ENCODE assay signal across 1 cellular context in genomic region chr12:123363743-123364531, GRCh38.
TF ChIP-seq lines count a peak whose summit lies in the region.

No MANE protein-coding gene starts in this region.

TF ChIP-seq in HepG2, 621 proteins besides CTCF, POLR2A, EP300 and RAD21 (continued from another document and continues in another):
- TF ChIP-seq ARID5B (CRISPR knock-in tag; IDR thresholded peaks at IDR 0.05): peak; percentile 35; the same call in 1 of the 2 replicates
- TF ChIP-seq ZSCAN20 (CRISPR knock-in tag; IDR thresholded peaks at IDR 0.05; ENCODE audit: borderline replicate concordance): 0 out of 2 replicates have a peak, but pooled peaks have one; percentile 59
- TF ChIP-seq MXD4 (CRISPR knock-in tag; IDR thresholded peaks at IDR 0.05): no peak
- no peak for TF ChIP-seq ARID2 (CRISPR knock-in tag; IDR thresholded peaks at IDR 0.05; ENCODE audit: borderline replicate concordance)
- no peak for TF ChIP-seq NKX3-1 (CRISPR knock-in tag; IDR thresholded peaks at IDR 0.05)
- no peak for TF ChIP-seq FOSL2 (CRISPR knock-in tag; IDR thresholded peaks at IDR 0.05)
- TF ChIP-seq THAP8 (CRISPR knock-in tag; IDR thresholded peaks at IDR 0.05; ENCODE audit: borderline replicate concordance): no peak
- TF ChIP-seq, protein P1, sequence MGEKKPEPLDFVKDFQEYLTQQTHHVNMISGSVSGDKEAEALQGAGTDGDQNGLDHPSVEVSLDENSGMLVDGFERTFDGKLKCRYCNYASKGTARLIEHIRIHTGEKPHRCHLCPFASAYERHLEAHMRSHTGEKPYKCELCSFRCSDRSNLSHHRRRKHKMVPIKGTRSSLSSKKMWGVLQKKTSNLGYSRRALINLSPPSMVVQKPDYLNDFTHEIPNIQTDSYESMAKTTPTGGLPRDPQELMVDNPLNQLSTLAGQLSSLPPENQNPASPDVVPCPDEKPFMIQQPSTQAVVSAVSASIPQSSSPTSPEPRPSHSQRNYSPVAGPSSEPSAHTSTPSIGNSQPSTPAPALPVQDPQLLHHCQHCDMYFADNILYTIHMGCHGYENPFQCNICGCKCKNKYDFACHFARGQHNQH (CRISPR knock-in tag; IDR thresholded peaks at IDR 0.05): no peak
- 0 out of 2 replicates have a peak, but pooled peaks have one; percentile 34 for TF ChIP-seq NFATC3 (CRISPR knock-in tag; IDR thresholded peaks at IDR 0.05)
- TF ChIP-seq, protein P2, sequence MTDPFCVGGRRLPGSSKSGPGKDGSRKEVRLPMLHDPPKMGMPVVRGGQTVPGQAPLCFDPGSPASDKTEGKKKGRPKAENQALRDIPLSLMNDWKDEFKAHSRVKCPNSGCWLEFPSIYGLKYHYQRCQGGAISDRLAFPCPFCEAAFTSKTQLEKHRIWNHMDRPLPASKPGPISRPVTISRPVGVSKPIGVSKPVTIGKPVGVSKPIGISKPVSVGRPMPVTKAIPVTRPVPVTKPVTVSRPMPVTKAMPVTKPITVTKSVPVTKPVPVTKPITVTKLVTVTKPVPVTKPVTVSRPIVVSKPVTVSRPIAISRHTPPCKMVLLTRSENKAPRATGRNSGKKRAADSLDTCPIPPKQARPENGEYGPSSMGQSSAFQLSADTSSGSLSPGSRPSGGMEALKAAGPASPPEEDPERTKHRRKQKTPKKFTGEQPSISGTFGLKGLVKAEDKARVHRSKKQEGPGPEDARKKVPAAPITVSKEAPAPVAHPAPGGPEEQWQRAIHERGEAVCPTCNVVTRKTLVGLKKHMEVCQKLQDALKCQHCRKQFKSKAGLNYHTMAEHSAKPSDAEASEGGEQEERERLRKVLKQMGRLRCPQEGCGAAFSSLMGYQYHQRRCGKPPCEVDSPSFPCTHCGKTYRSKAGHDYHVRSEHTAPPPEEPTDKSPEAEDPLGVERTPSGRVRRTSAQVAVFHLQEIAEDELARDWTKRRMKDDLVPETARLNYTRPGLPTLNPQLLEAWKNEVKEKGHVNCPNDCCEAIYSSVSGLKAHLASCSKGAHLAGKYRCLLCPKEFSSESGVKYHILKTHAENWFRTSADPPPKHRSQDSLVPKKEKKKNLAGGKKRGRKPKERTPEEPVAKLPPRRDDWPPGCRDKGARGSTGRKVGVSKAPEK (CRISPR knock-in tag; IDR thresholded peaks at IDR 0.05; ENCODE audit: borderline replicate concordance): no peak
- TF ChIP-seq MTA3 (CRISPR knock-in tag; IDR thresholded peaks at IDR 0.05): no peak
- no peak for TF ChIP-seq ZNF780A (CRISPR knock-in tag; IDR thresholded peaks at IDR 0.05)
- TF ChIP-seq RFXAP (CRISPR knock-in tag; IDR thresholded peaks at IDR 0.05; ENCODE audit: borderline replicate concordance): 0 out of 2 replicates have a peak, but pooled peaks have one; percentile 10
- TF ChIP-seq CREM (IDR thresholded peaks at IDR 0.05): no peak
- TF ChIP-seq CREM (CRISPR knock-in tag; IDR thresholded peaks at IDR 0.05): no peak
- TF ChIP-seq SAP130 (CRISPR knock-in tag; IDR thresholded peaks at IDR 0.05; ENCODE audit: low read depth): peak; percentile 68
- TF ChIP-seq USF2 (IDR thresholded peaks at IDR 0.05; ENCODE audit: low read depth, low read length): no peak
- TF ChIP-seq USF2 (CRISPR knock-in tag; IDR thresholded peaks at IDR 0.05; ENCODE audit: borderline replicate concordance): peak; percentile 4; the same call in 1 of the 2 replicates
- TF ChIP-seq NFIC (IDR thresholded peaks at IDR 0.05; ENCODE audit: low read length): no peak
- peak; percentile 20; the same call in 1 of the 2 replicates for TF ChIP-seq THAP7 (CRISPR knock-in tag; IDR thresholded peaks at IDR 0.05)
- 0 out of 2 replicates have a peak, but pooled peaks have one; percentile 18 for TF ChIP-seq GATAD2A (CRISPR knock-in tag; IDR thresholded peaks at IDR 0.05)
- peak; percentile 75 for TF ChIP-seq SOX13 (IDR thresholded peaks at IDR 0.05)
- peak in 1 of 2 experiments; percentile 87; a peak in 2 of 4 replicates for TF ChIP-seq SOX13 (CRISPR knock-in tag; conservative IDR thresholded peaks at IDR 0.05 in 1 of 2, IDR thresholded peaks at IDR 0.05 in 1 of 2)
- TF ChIP-seq RBFOX2 (IDR thresholded peaks at IDR 0.05; ENCODE audit: low read depth, low read length): peak; percentile 72
- TF ChIP-seq ZMYM4 (CRISPR knock-in tag; IDR thresholded peaks at IDR 0.05): no peak
- TF ChIP-seq ZNF678 (CRISPR knock-in tag; IDR thresholded peaks at IDR 0.05): 0 out of 2 replicates have a peak, but pooled peaks have one; percentile 40
- no peak for TF ChIP-seq HNRNPL (IDR thresholded peaks at IDR 0.05; ENCODE audit: low read depth, low read length)
- 0 out of 2 replicates have a peak, but pooled peaks have one; percentile 45 for TF ChIP-seq RXRA (CRISPR knock-in tag; IDR thresholded peaks at IDR 0.05)
- peak; percentile 54; the same call in 1 of the 2 replicates for TF ChIP-seq HOXA5 (CRISPR knock-in tag; IDR thresholded peaks at IDR 0.05)
- TF ChIP-seq FOXP4 (CRISPR knock-in tag; IDR thresholded peaks at IDR 0.05): peak; percentile 17; the same call in 1 of the 2 replicates
- TF ChIP-seq ONECUT2 (CRISPR knock-in tag; IDR thresholded peaks at IDR 0.05): 0 out of 2 replicates have a peak, but pooled peaks have one; percentile 16
- TF ChIP-seq HNRNPLL (IDR thresholded peaks at IDR 0.05; ENCODE audit: low read depth, low read length, poor library complexity, severe bottlenecking): peak; percentile 46
- 0 out of 2 replicates have a peak, but pooled peaks have one; percentile 25 for TF ChIP-seq TP53 (CRISPR knock-in tag; conservative IDR thresholded peaks at IDR 0.05)
- no peak for TF ChIP-seq MIXL1 (CRISPR knock-in tag; IDR thresholded peaks at IDR 0.05)
- 0 out of 2 replicates have a peak, but pooled peaks have one; percentile 21 for TF ChIP-seq POLR2AphosphoS5 (IDR thresholded peaks at IDR 0.05; ENCODE audit: low read depth, low read length)
- TF ChIP-seq ZNF713 (CRISPR knock-in tag; IDR thresholded peaks at IDR 0.05): 0 out of 2 replicates have a peak, but pooled peaks have one; percentile 15
- TF ChIP-seq JUN (CRISPR knock-in tag; IDR thresholded peaks at IDR 0.05): no peak
- TF ChIP-seq, protein P3, sequence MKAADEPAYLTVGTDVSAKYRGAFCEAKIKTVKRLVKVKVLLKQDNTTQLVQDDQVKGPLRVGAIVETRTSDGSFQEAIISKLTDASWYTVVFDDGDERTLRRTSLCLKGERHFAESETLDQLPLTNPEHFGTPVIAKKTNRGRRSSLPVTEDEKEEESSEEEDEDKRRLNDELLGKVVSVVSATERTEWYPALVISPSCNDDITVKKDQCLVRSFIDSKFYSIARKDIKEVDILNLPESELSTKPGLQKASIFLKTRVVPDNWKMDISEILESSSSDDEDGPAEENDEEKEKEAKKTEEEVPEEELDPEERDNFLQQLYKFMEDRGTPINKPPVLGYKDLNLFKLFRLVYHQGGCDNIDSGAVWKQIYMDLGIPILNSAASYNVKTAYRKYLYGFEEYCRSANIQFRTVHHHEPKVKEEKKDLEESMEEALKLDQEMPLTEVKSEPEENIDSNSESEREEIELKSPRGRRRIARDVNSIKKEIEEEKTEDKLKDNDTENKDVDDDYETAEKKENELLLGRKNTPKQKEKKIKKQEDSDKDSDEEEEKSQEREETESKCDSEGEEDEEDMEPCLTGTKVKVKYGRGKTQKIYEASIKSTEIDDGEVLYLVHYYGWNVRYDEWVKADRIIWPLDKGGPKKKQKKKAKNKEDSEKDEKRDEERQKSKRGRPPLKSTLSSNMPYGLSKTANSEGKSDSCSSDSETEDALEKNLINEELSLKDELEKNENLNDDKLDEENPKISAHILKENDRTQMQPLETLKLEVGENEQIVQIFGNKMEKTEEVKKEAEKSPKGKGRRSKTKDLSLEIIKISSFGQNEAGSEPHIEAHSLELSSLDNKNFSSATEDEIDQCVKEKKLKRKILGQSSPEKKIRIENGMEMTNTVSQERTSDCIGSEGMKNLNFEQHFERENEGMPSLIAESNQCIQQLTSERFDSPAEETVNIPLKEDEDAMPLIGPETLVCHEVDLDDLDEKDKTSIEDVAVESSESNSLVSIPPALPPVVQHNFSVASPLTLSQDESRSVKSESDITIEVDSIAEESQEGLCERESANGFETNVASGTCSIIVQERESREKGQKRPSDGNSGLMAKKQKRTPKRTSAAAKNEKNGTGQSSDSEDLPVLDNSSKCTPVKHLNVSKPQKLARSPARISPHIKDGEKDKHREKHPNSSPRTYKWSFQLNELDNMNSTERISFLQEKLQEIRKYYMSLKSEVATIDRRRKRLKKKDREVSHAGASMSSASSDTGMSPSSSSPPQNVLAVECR (CRISPR knock-in tag; IDR thresholded peaks at IDR 0.05; ENCODE audit: borderline replicate concordance): peak; percentile 55
- TF ChIP-seq BRD4 (CRISPR knock-in tag; IDR thresholded peaks at IDR 0.05): 0 out of 2 replicates have a peak, but pooled peaks have one; percentile 42
- TF ChIP-seq RBAK (CRISPR knock-in tag; IDR thresholded peaks at IDR 0.05): no peak
- TF ChIP-seq SMC3 (IDR thresholded peaks at IDR 0.05; ENCODE audit: low read length): no peak
- TF ChIP-seq, protein P4, sequence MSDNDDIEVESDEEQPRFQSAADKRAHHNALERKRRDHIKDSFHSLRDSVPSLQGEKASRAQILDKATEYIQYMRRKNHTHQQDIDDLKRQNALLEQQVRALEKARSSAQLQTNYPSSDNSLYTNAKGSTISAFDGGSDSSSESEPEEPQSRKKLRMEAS (IDR thresholded peaks at IDR 0.05): no peak
- TF ChIP-seq NR2F6 (IDR thresholded peaks at IDR 0.05): 0 out of 2 replicates have a peak, but pooled peaks have one; percentile 6
- no peak; the same call in 1 of the 2 replicates for TF ChIP-seq NR2F6 (CRISPR knock-in tag; IDR thresholded peaks at IDR 0.05)
- TF ChIP-seq ZNF703 (CRISPR knock-in tag; IDR thresholded peaks at IDR 0.05; ENCODE audit: borderline replicate concordance): no peak
- peak; percentile 22; the same call in 1 of the 2 replicates for TF ChIP-seq NR2C2 (CRISPR knock-in tag; IDR thresholded peaks at IDR 0.05; ENCODE audit: borderline replicate concordance)
- TF ChIP-seq AHR (CRISPR knock-in tag; IDR thresholded peaks at IDR 0.05): no peak
- no peak for TF ChIP-seq ZNF530 (CRISPR knock-in tag; IDR thresholded peaks at IDR 0.05; ENCODE audit: low read depth)
